Comparison of ENCODE assay signal across 13 cellular contexts in the genomic region with DNA sequence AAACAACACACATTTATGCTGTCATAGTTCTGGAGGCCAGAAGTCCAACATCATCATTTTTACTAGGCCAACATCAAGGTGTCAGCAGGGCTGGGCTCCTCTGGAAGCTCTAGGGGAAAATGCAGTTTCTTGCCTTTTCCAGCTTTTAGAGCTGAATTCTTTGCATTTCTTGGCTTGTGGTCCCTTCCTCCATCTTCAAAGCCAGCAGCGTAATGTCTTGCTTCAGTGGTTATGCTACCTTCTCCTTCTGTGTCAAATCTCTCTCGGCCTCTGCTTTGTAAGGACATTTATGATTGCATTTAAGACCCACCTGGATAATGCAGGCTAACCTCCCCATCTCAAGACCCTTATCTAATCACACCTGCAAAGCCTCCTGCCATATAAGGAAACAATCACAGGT.
A peak's percentile ranks its signal among the peaks of the same experiment; 100 is the strongest.
DNase-seq lines count a peak whose midpoint lies in the region; ATAC-seq and TF ChIP-seq lines count a peak whose summit lies in the region.
"Had no signal": no experiment of that assay in that cellular context is flagged by ENCODE, and none has a peak within 500 bp of the region (broad histone marks: within the 10 kb centered on the region; RNA-seq: fewer than 3 reads in every experiment).

No MANE protein-coding gene starts in this region.

- peak overlapping the region; percentile 100 for H3K27ac Mint-ChIP-seq in stimulated activated naive B cell treated with anti-CD40 and anti-IgM and Interleukin-4, amounts not matched to agents 10 μg/mL and 1 μg/mL and 100 μg/mL, for 72 hours
- H3K27ac Mint-ChIP-seq in activated naive CD8-positive, alpha-beta T cell treated with anti-CD3 and anti-CD28 coated beads for 36 hours: no peak overlapping the region

- peaks cover 2 to 4% of the 10 kb centered on the region in 2 donors for H3K9me3 Mint-ChIP-seq in stimulated activated naive B cell treated with anti-CD40 and anti-IgM and Interleukin-4, amounts not matched to agents 10 μg/mL and 1 μg/mL and 100 μg/mL, for 72 hours
- H3K9me3 Mint-ChIP-seq in activated naive CD8-positive, alpha-beta T cell treated with anti-CD3 and anti-CD28 coated beads for 36 hours: no peaks in the 10 kb centered on the region
- H3K9me3 Mint-ChIP-seq: CD8-positive, alpha-beta memory T cell; IgD-negative memory B cell had no signal

- no peaks in the 10 kb centered on the region for H4K20me1 ChIP-seq in DND-41 (ENCODE audit: insufficient read depth, low read length)

- H3K4me3 ChIP-seq in DND-41 (ENCODE audit: low read depth in 1 of 2, low read length in 2 of 2) (no peak overlapping the region), esophagus muscularis mucosa (no peak overlapping the region)
- H3K4me3 ChIP-seq: A549, HAP-1 had no signal

- H3K9me3 ChIP-seq in DND-41 (ENCODE audit: insufficient read depth, low read length, severe bottlenecking) (no peaks in the 10 kb centered on the region), KOPT-K1 (ENCODE audit: insufficient read depth, low read length, poor library complexity, severe bottlenecking) (no peaks in the 10 kb centered on the region), esophagus muscularis mucosa (no peaks in the 10 kb centered on the region)
- H3K9me3 ChIP-seq: A549, BE2C, HAP-1 had no signal

- H3K27ac ChIP-seq in DND-41 (ENCODE audit: low read length): peak overlapping the region; percentile 99
- peak overlapping the region; percentile 94 for H3K27ac ChIP-seq in KOPT-K1 (ENCODE audit: low read depth, low read length, poor library complexity, severe bottlenecking)
- H3K27ac ChIP-seq in esophagus muscularis mucosa (replicated peaks in 1 of 4): no peak overlapping the region
- H3K27ac ChIP-seq: A549 had no signal

- intact Hi-C loops in esophagus muscularis mucosa (cut with DNase I): no loop called here

- no peaks in the 10 kb centered on the region for H3K27me3 ChIP-seq in DND-41 (ENCODE audit: insufficient read depth, low read length, poor library complexity)
- H3K27me3 ChIP-seq in esophagus muscularis mucosa: no peaks in the 10 kb centered on the region
- H3K27me3 ChIP-seq: BE2C had no signal

- peaks cover 6 to 7% of the 10 kb centered on the region in 2 donors for H3K36me3 Mint-ChIP-seq in stimulated activated naive B cell treated with anti-CD40 and anti-IgM and Interleukin-4, amounts not matched to agents 10 μg/mL and 1 μg/mL and 100 μg/mL, for 72 hours
- no peaks in the 10 kb centered on the region for H3K36me3 Mint-ChIP-seq in activated naive CD8-positive, alpha-beta T cell treated with anti-CD3 and anti-CD28 coated beads for 36 hours
- H3K36me3 Mint-ChIP-seq: CD8-positive, alpha-beta memory T cell; IgD-negative memory B cell had no signal

- H3K27me3 Mint-ChIP-seq in stimulated activated naive B cell treated with anti-CD40 and anti-IgM and Interleukin-4, amounts not matched to agents 10 μg/mL and 1 μg/mL and 100 μg/mL, for 72 hours: no peaks in the 10 kb centered on the region
- H3K27me3 Mint-ChIP-seq in activated naive CD8-positive, alpha-beta T cell treated with anti-CD3 and anti-CD28 coated beads for 36 hours: no peaks in the 10 kb centered on the region
- H3K27me3 Mint-ChIP-seq: IgD-negative memory B cell had no signal

- 97% methylated on average over 2 of the region's 2 CpGs for WGBS in esophagus muscularis mucosa

- ATAC-seq in DND-41 (ENCODE audit: insufficient read depth, low read depth) (no peak), HG03354 (IDR thresholded peaks at IDR 0.05; ENCODE audit: poor library complexity, severe bottlenecking, unreplicated experiment) (no peak)
- no peak for ATAC-seq in stimulated activated naive B cell treated with anti-CD40 and anti-IgM and Interleukin-4, amounts not matched to agents 10 μg/mL and 1 μg/mL and 100 μg/mL, for 72 hours (replicated peaks)
- ATAC-seq: A549 had no signal

- no peak for TF ChIP-seq EP300 in esophagus muscularis mucosa (IDR thresholded peaks at IDR 0.05)

- DNase-seq in DND-41 (no peak), esophagus muscularis mucosa (ENCODE audit: extremely low spot score) (peak; percentile 64), NCI-H2171 (lab: John Stamatoyannopoulos, UW) (no peak)
- DNase-seq in stimulated activated naive B cell treated with anti-CD40 and anti-IgM and Interleukin-4, amounts not matched to agents 10 μg/mL and 1 μg/mL and 100 μg/mL, for 72 hours: no peak
- no peak for DNase-seq in activated naive CD8-positive, alpha-beta T cell treated with anti-CD3 and anti-CD28 coated beads for 36 hours
- DNase-seq: BE2C; CD8-positive, alpha-beta memory T cell; EL had no signal

- H3K4me2 ChIP-seq in DND-41 (ENCODE audit: insufficient read depth, low read length): no peak overlapping the region
- H3K4me2 ChIP-seq: A549 had no signal

- peaks cover 35 to 62% of the 10 kb centered on the region in 2 donors for H3K4me1 Mint-ChIP-seq in stimulated activated naive B cell treated with anti-CD40 and anti-IgM and Interleukin-4, amounts not matched to agents 10 μg/mL and 1 μg/mL and 100 μg/mL, for 72 hours
- no peaks in the 10 kb centered on the region for H3K4me1 Mint-ChIP-seq in activated naive CD8-positive, alpha-beta T cell treated with anti-CD3 and anti-CD28 coated beads for 36 hours
- H3K4me1 Mint-ChIP-seq: CD8-positive, alpha-beta memory T cell had no signal

- H3K4me3 Mint-ChIP-seq in stimulated activated naive B cell treated with anti-CD40 and anti-IgM and Interleukin-4, amounts not matched to agents 10 μg/mL and 1 μg/mL and 100 μg/mL, for 72 hours: no peak overlapping the region
- no peak overlapping the region for H3K4me3 Mint-ChIP-seq in activated naive CD8-positive, alpha-beta T cell treated with anti-CD3 and anti-CD28 coated beads for 36 hours
- H3K4me3 Mint-ChIP-seq: CD8-positive, alpha-beta memory T cell had no signal

- peaks cover 10% of the 10 kb centered on the region for H3K79me2 ChIP-seq in DND-41 (ENCODE audit: insufficient read depth, low read length)

- H3K9ac ChIP-seq in DND-41 (ENCODE audit: low read depth, low read length): peak overlapping the region; percentile 76

- H3K4me1 ChIP-seq in DND-41 (ENCODE audit: insufficient read depth, low read length) (peaks cover 97% of the 10 kb centered on the region), esophagus muscularis mucosa (peaks cover 0 to 11% (median 0%) of the 10 kb centered on the region in 4 donors)
- H3K4me1 ChIP-seq: A549, BE2C, HAP-1 had no signal

- H3K36me3 ChIP-seq in DND-41 (ENCODE audit: insufficient read depth, low read length): peaks cover 5% of the 10 kb centered on the region; the same call in 1 of the 2 replicates
- H3K36me3 ChIP-seq in KOPT-K1 (ENCODE audit: insufficient read depth, low read length): peaks cover 9% of the 10 kb centered on the region
- H3K36me3 ChIP-seq in esophagus muscularis mucosa: no peaks in the 10 kb centered on the region
- H3K36me3 ChIP-seq: BE2C, HAP-1 had no signal

- TF ChIP-seq CTCF in DND-41 (IDR thresholded peaks at IDR 0.05; ENCODE audit: borderline replicate concordance, extremely low read depth, low read length, poor library complexity, severe bottlenecking) (no peak), esophagus muscularis mucosa (IDR thresholded peaks at IDR 0.05) (no peak)

- TF ChIP-seq POLR2A in esophagus muscularis mucosa (IDR thresholded peaks at IDR 0.05; ENCODE audit: low read depth): no peak

- H2AFZ ChIP-seq in DND-41 (ENCODE audit: low read depth, low read length): no peak overlapping the region

Comparison
In these comparisons a context has a peak if more than half of its experiments do, and no peak if none do; other contexts are left out.
1. H3K27ac ChIP-seq: peak in DND-41 (single experiment) and KOPT-K1 (single experiment); none in esophagus muscularis mucosa (0 of 4).